Comparison of ENCODE assay signal across 20 cellular contexts in genomic region chr1:227757781-227758180, GRCh38. TPM values are rescaled to one million over a fixed set of nuclear protein-coding genes. Genes with fewer than 3 reads are reported as not detected.
DNase-seq lines count a peak whose midpoint lies in the region; TF ChIP-seq lines count a peak whose summit lies in the region.
"Had no signal": no experiment of that assay in that cellular context is flagged by ENCODE, and none has a peak within 500 bp of the region (broad histone marks: within the 10 kb centered on the region; RNA-seq: fewer than 3 reads in every experiment).

No MANE protein-coding gene starts in this region.

- H3K79me2 ChIP-seq in hepatocyte: peaks cover 22% of the 10 kb centered on the region

- no peak overlapping the region for H3K4me2 ChIP-seq in hepatocyte
- H3K4me2 ChIP-seq: BLaER1 had no signal

- 81% methylated on average over 2 of the region's 2 CpGs for WGBS in hepatocyte (ENCODE audit: low lambda C conversion rate, missing lambda C conversion rate)

- POLR2A ChIA-PET in activated CD4-positive, alpha-beta memory T cell treated with anti-CD3 and anti-CD28 coated beads, Interleukin-2, amount 10 ng/mL, durations not matched to agents 7 days and 5 days (lab: Charles Lee): interaction anchor here (0.6 to 1.7 kb wide), 6 partner anchors 8 to 341 kb away, joined by 3 to 9 read pairs (median 4); partner anchors contain the start of genes ARF1, JMJD4 and SNAP47
- POLR2A ChIA-PET in activated CD4-positive, alpha-beta memory T cell treated with anti-CD3 and anti-CD28 coated beads for 36 hours (lab: Charles Lee): interaction anchor here (0.6 kb wide), 1 partner anchor 335 kb away, joined by 3 read pairs; no protein-coding TSS in a partner anchor

- peak overlapping the region; percentile 86 for H3K27ac Mint-ChIP-seq in activated CD4-positive, alpha-beta memory T cell treated with anti-CD3 and anti-CD28 coated beads, Interleukin-2, amount 10 ng/mL, durations not matched to agents 7 days and 5 days
- no peak overlapping the region for H3K27ac Mint-ChIP-seq in activated CD4-positive, alpha-beta memory T cell treated with anti-CD3 and anti-CD28 coated beads for 36 hours
- H3K27ac Mint-ChIP-seq: HFFc6 had no signal

- H3K4me1 Mint-ChIP-seq in activated CD4-positive, alpha-beta memory T cell treated with anti-CD3 and anti-CD28 coated beads, Interleukin-2, amount 10 ng/mL, durations not matched to agents 7 days and 5 days: peaks cover 88% of the 10 kb centered on the region
- H3K4me1 Mint-ChIP-seq in activated CD4-positive, alpha-beta memory T cell treated with anti-CD3 and anti-CD28 coated beads for 36 hours (ENCODE audit: low read depth): peaks cover 70% of the 10 kb centered on the region

- H3K27me3 Mint-ChIP-seq in activated CD4-positive, alpha-beta memory T cell treated with anti-CD3 and anti-CD28 coated beads, Interleukin-2, amount 10 ng/mL, durations not matched to agents 7 days and 5 days: no peaks in the 10 kb centered on the region
- H3K27me3 Mint-ChIP-seq in activated CD4-positive, alpha-beta memory T cell treated with anti-CD3 and anti-CD28 coated beads for 36 hours: no peaks in the 10 kb centered on the region

- H4K20me1 ChIP-seq in hepatocyte (ENCODE audit: insufficient read depth, poor library complexity, severe bottlenecking): peaks cover 15% of the 10 kb centered on the region

- peak overlapping the region; percentile 54 for H3K27ac ChIP-seq in caudate nucleus (ENCODE audit: low read depth, low read length)
- peak overlapping the region; percentile 10 for H3K27ac ChIP-seq in muscle layer of colon (ENCODE audit: low read depth, low read length)
- peak overlapping the region; percentile 41 for H3K27ac ChIP-seq in temporal lobe (ENCODE audit: low read depth, low read length)
- no peak overlapping the region for H3K27ac ChIP-seq in hepatocyte
- H3K27ac ChIP-seq: 22Rv1, BLaER1 had no signal

- no peak for TF ChIP-seq CTCF in hepatocyte (IDR thresholded peaks at IDR 0.05; ENCODE audit: poor library complexity)

- intact Hi-C loops in activated CD4-positive, alpha-beta memory T cell treated with anti-CD3 and anti-CD28 coated beads for 36 hours (cut with micrococcal nuclease): loop anchor here (1.0 kb wide), 2 partner anchors 9 to 178 kb away; no protein-coding TSS in a partner anchor

- no peaks in the 10 kb centered on the region for H3K9me3 ChIP-seq in muscle layer of colon (ENCODE audit: low read length)
- H3K9me3 ChIP-seq in hepatocyte (ENCODE audit: low read depth): no peaks in the 10 kb centered on the region
- H3K9me3 ChIP-seq: BLaER1 had no signal

- DNase-seq in activated CD4-positive, alpha-beta memory T cell treated with anti-CD3 and anti-CD28 coated beads, Interleukin-2, amount 10 ng/mL, durations not matched to agents 7 days and 5 days: no peak
- DNase-seq in activated CD4-positive, alpha-beta memory T cell treated with anti-CD3 and anti-CD28 coated beads for 36 hours: no peak
- DNase-seq in caudate nucleus (lab: John Stamatoyannopoulos, UW) (no peak), hepatocyte (ENCODE audit: low spot score) (no peak), SIG-M5 treated with dmso at 0.1 percent for 504 hours (lab: John Stamatoyannopoulos, UW; ENCODE audit: unreplicated experiment) (no peak)
- no peak for DNase-seq in activated CD4-positive, alpha-beta T cell treated with anti-CD3 and anti-CD28 coated beads for 48 hours
- DNase-seq: GF-D8; HFFc6; KG1; NCI-H1092; NCI-H2107; NCI-H226; NCI-H526 treated with DMSO at 0.1 percent for 48 hours; NK-92 treated with Interleukin-12 subunit alpha and Interleukin-12 subunit beta, amount 100 ng/mL, for 24 hours had no signal

- H3K27me3 ChIP-seq in muscle layer of colon (ENCODE audit: control insufficient read depth in 1 of 2, insufficient read depth in 2 of 2, low read length in 2 of 2) (no peaks in the 10 kb centered on the region), hepatocyte (no peaks in the 10 kb centered on the region)
- H3K27me3 ChIP-seq: BLaER1 had no signal

- no peak overlapping the region for H3K4me3 ChIP-seq in muscle layer of colon (ENCODE audit: low read depth in 1 of 2, low read length in 2 of 2)
- no peak overlapping the region for H3K4me3 ChIP-seq in hepatocyte
- H3K4me3 ChIP-seq: BLaER1 had no signal

- peaks cover 24% of the 10 kb centered on the region for H3K36me3 ChIP-seq in muscle layer of colon (ENCODE audit: insufficient read depth, low read length)
- H3K36me3 ChIP-seq in hepatocyte (replicated peaks; ENCODE audit: insufficient read depth, low read depth): no peaks in the 10 kb centered on the region

- no peaks in the 10 kb centered on the region for H3K9me2 ChIP-seq in hepatocyte (replicated peaks; ENCODE audit: insufficient read depth)

- no peak overlapping the region for H3K9ac ChIP-seq in muscle layer of colon (ENCODE audit: low read length)
- H3K9ac ChIP-seq: BLaER1 had no signal

- H3K4me1 ChIP-seq in muscle layer of colon (ENCODE audit: insufficient read depth, low read length) (peaks cover 58% of the 10 kb centered on the region), hepatocyte (ENCODE audit: insufficient read depth) (peaks cover 21% of the 10 kb centered on the region)

- no peak overlapping the region for H3K4me3 Mint-ChIP-seq in activated CD4-positive, alpha-beta memory T cell treated with anti-CD3 and anti-CD28 coated beads, Interleukin-2, amount 10 ng/mL, durations not matched to agents 7 days and 5 days
- H3K4me3 Mint-ChIP-seq in activated CD4-positive, alpha-beta memory T cell treated with anti-CD3 and anti-CD28 coated beads for 36 hours: no peak overlapping the region
- H3K4me3 Mint-ChIP-seq: HFFc6 had no signal

- no peak overlapping the region for H2AFZ ChIP-seq in hepatocyte

- CTCF ChIA-PET in activated CD4-positive, alpha-beta memory T cell treated with anti-CD3 and anti-CD28 coated beads, Interleukin-2, amount 10 ng/mL, durations not matched to agents 7 days and 5 days (lab: Charles Lee): interaction anchor here (0.8 to 1.1 kb wide), 3 partner anchors 21 to 346 kb away, joined by 3 to 5 read pairs (median 5); partner anchors contain the start of gene C1orf35
- CTCF ChIA-PET in activated CD4-positive, alpha-beta memory T cell treated with anti-CD3 and anti-CD28 coated beads for 36 hours (lab: Charles Lee): interaction anchor here (1.0 to 1.5 kb wide), 5 partner anchors 10 to 215 kb away, joined by 3 to 12 read pairs (median 4); no protein-coding TSS in a partner anchor

- peaks cover 5% of the 10 kb centered on the region for H3K9me3 Mint-ChIP-seq in activated CD4-positive, alpha-beta memory T cell treated with anti-CD3 and anti-CD28 coated beads, Interleukin-2, amount 10 ng/mL, durations not matched to agents 7 days and 5 days
- H3K9me3 Mint-ChIP-seq in activated CD4-positive, alpha-beta memory T cell treated with anti-CD3 and anti-CD28 coated beads for 36 hours: peaks cover 3% of the 10 kb centered on the region
- H3K9me3 Mint-ChIP-seq: HFFc6 had no signal

- peaks cover 87% of the 10 kb centered on the region for H3K36me3 Mint-ChIP-seq in activated CD4-positive, alpha-beta memory T cell treated with anti-CD3 and anti-CD28 coated beads, Interleukin-2, amount 10 ng/mL, durations not matched to agents 7 days and 5 days (ENCODE audit: low read depth)
- H3K36me3 Mint-ChIP-seq in activated CD4-positive, alpha-beta memory T cell treated with anti-CD3 and anti-CD28 coated beads for 36 hours: peaks cover 47% of the 10 kb centered on the region

RNA-seq across cellular contexts. Expression of gene SNAP47, which starts 22.5 kb away (rescaled TPM):
- total RNA-seq in activated CD4-positive, alpha-beta memory T cell treated with anti-CD3 and anti-CD28 coated beads, Interleukin-2, amount 10 ng/mL, durations not matched to agents 7 days and 5 days: 10 to 100 TPM; 55.3 to 59.4 TPM
- total RNA-seq in activated CD4-positive, alpha-beta memory T cell treated with anti-CD3 and anti-CD28 coated beads for 36 hours: 10 to 100 TPM; 30.9 to 32.5 TPM
- 68.6 TPM for total RNA-seq in temporal lobe
- total RNA-seq in hepatocyte: 41.5 and 42.6 TPM in 2 replicates
- 42.7 and 49.6 TPM in 2 replicates for polyA plus RNA-seq in hepatocyte

RNA-seq across cellular contexts. Expression of gene JMJD4, which starts 22.7 kb away (rescaled TPM):
- total RNA-seq in activated CD4-positive, alpha-beta memory T cell treated with anti-CD3 and anti-CD28 coated beads, Interleukin-2, amount 10 ng/mL, durations not matched to agents 7 days and 5 days: 10 to 100 TPM; 23.7 to 25.0 TPM
- total RNA-seq in activated CD4-positive, alpha-beta memory T cell treated with anti-CD3 and anti-CD28 coated beads for 36 hours: 10 to 100 TPM; 15.2 to 16.1 TPM
- total RNA-seq in temporal lobe (10.3 TPM), hepatocyte (21.3 and 22.2 TPM in 2 replicates)
- polyA plus RNA-seq in hepatocyte: 31.2 and 32.9 TPM in 2 replicates

RNA-seq across cellular contexts. Expression of gene PRSS38, which starts 57.7 kb away (rescaled TPM):
- total RNA-seq in activated CD4-positive, alpha-beta memory T cell treated with anti-CD3 and anti-CD28 coated beads, Interleukin-2, amount 10 ng/mL, durations not matched to agents 7 days and 5 days: not detected
- not detected for total RNA-seq in activated CD4-positive, alpha-beta memory T cell treated with anti-CD3 and anti-CD28 coated beads for 36 hours
- total RNA-seq in temporal lobe: not detected
- not detected in 2 replicates for total RNA-seq in hepatocyte
- polyA plus RNA-seq in hepatocyte: not detected in 2 replicates
- total RNA-seq: H1, HFFc6, M059J had no signal
- polyA plus RNA-seq: H1 had no signal
